8 cellular contexts compared by ENCODE assay signal in the genomic region with DNA sequence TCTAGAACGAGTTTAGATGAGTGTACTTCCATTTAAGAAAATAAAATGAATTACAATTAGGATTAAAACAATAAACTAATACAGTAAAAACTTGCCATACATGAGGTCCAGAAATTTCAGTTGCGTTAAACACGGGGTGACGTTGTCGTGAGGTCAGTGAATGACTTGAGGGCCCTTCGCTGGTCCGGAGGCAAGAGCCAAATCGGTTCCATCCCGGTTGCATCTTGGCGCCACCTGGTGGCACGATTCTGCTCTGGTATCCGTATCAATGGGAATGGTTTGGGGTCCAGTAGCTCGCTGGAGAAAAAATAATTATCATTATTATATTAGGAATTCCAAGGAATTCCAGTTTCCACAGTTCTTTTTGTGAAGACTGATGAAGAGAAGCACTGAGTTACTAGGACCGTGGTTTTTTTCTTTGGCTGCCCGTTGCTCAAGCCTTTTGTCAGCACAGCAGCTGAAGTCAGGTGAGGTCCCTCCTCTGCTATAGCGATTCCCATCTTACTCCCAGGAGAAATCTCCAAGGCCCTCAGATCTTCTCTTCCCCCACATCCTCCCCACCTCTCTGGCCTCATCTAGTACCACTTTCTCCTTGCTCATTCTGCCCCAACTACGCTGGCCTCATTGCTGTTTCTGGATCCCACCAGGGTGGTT.
DNase-seq lines count a peak whose midpoint lies in the region; ATAC-seq lines count a peak whose summit lies in the region.

No MANE protein-coding gene starts in this region.

- H3K27ac ChIP-seq in SJSA1, result no peak overlapping the region

- H3K36me3 ChIP-seq in SJSA1, result no peaks in the 10 kb centered on the region

- no peaks in the 10 kb centered on the region for H3K4me1 ChIP-seq in SJSA1 (replicated peaks)

- 0 out of 2 replicates have a peak, but pooled peaks cover 3% of the 10 kb centered on the region for H3K27me3 ChIP-seq in SJSA1 (replicated peaks)

- no peak overlapping the region for H3K4me3 ChIP-seq in SJSA1

- no peaks in the 10 kb centered on the region for H3K9me3 ChIP-seq in SJSA1 (replicated peaks)

- DNase-seq in A172 (ENCODE audit: low spot score) (peak; percentile 69), Kasumi-1 (lab: John Stamatoyannopoulos, UW) (peak; percentile 32), SJSA1 (ENCODE audit: low read depth in 1 of 2, low spot score in 2 of 2) (peak; percentile 38 to 70), glomerular visceral epithelial cell (ENCODE audit: extremely low spot score) (peak; percentile 65), renal cortical epithelial cell (ENCODE audit: low read depth) (peak; percentile 40)
- DNase-seq in activated naive CD4-positive, alpha-beta T cell treated with Interleukin-2 at 50 U/mL for 16 hours, result peak; percentile 72

- ATAC-seq in GM18502 (IDR thresholded peaks at IDR 0.05; ENCODE audit: poor library complexity, unreplicated experiment) (peak; percentile 77), HG03135 (IDR thresholded peaks at IDR 0.05; ENCODE audit: unreplicated experiment) (no peak)
